In the genomic region with DNA sequence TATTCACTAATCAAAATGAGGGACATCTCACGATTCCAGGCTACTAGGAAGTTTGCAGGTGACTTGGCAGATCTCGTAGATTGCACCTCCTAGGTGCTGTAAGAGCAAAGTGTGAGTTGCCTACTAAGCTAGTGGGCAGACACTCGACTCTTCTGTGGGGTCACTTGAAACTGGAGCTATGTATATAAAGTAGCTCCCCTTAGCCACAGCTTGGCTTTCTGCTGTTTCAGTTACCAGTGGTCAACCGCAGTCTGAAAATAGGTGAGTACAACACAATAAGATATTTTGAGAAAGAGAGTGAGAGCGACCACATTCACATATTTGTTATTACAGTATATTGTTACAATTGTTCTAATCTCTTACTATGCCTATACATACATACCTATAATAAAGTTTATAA, we compare ENCODE assay signal across 26 cellular contexts. TPM values are rescaled to one million over a fixed set of nuclear protein-coding genes. Genes with fewer than 3 reads are reported as not detected.
"Had no signal": no experiment of that assay in that cellular context is flagged by ENCODE, and none has a peak within 500 bp of the region (broad histone marks: within the 10 kb centered on the region; RNA-seq: fewer than 3 reads in every experiment).

No MANE protein-coding gene starts in this region.

- H3K36me3 ChIP-seq: colonic mucosa, heart right ventricle, lower lobe of right lung, right atrium auricular region had no signal

- DNase-seq: colonic mucosa; effector CD4-positive, alpha-beta T cell; endodermal cell; erythroblast; heart right ventricle; hypothalamus; islet precursor cell; lower lobe of right lung; naive thymus-derived CD8-positive, alpha-beta T cell; posterior cingulate gyrus; stimulated activated CD4-positive, alpha-beta T cell treated with anti-CD3 and anti-CD28 coated beads, Interleukin-2, amount 100 ng/mL, for 48 hours; stimulated activated naive CD4-positive, alpha-beta T cell treated with Interleukin-2 at 50 U/mL for 16 hours had no signal

- H3K27ac Mint-ChIP-seq: endodermal cell, memory B cell, type B pancreatic cell had no signal

- H3K4me3 ChIP-seq: colonic mucosa, heart right ventricle, lower lobe of right lung, right atrium auricular region, smooth muscle cell had no signal

- H3K27me3 ChIP-seq: colonic mucosa, heart right ventricle, right atrium auricular region had no signal

- H3K4me1 ChIP-seq: colonic mucosa, lower lobe of right lung had no signal

- ATAC-seq: heart right ventricle; left lobe of liver; lower lobe of right lung; naive thymus-derived CD8-positive, alpha-beta T cell had no signal

- FAIRE-seq: endothelial cell of umbilical vein, urothelium cell line had no signal

- H3K4me3 Mint-ChIP-seq: endodermal cell; memory B cell; naive thymus-derived CD8-positive, alpha-beta T cell; neural crest cell; type B pancreatic cell had no signal

- H3K4me2 ChIP-seq: smooth muscle cell had no signal

- H3K9me3 Mint-ChIP-seq: endodermal cell, memory B cell, type B pancreatic cell had no signal

- H3K9me3 ChIP-seq: colonic mucosa, heart right ventricle, lower lobe of right lung, right atrium auricular region had no signal

- H3K36me3 Mint-ChIP-seq: memory B cell; naive thymus-derived CD8-positive, alpha-beta T cell; type B pancreatic cell had no signal

- H3K4me1 Mint-ChIP-seq: endodermal cell, memory B cell, neural crest cell had no signal

- H3K27ac ChIP-seq: colonic mucosa, heart right ventricle, lower lobe of right lung, right atrium auricular region had no signal

- H3K27me3 Mint-ChIP-seq: memory B cell; naive thymus-derived CD8-positive, alpha-beta T cell; type B pancreatic cell had no signal

RNA-seq across cellular contexts. Expression of gene CTAGE1, which starts 23.3 kb away (rescaled TPM):
- total RNA-seq: cerebellum; colonic mucosa; dermis microvascular lymphatic vessel endothelial cell; endodermal cell; endothelial cell of umbilical vein; frontal cortex; left lobe of liver; lower lobe of right lung; naive thymus-derived CD8-positive, alpha-beta T cell; neural crest cell; osteocyte; smooth muscle cell had no signal
- polyA plus RNA-seq: endothelial cell of umbilical vein; fibroblast of lung; heart right ventricle; naive thymus-derived CD8-positive, alpha-beta T cell; smooth muscle cell; thymus had no signal
